Comparison of ENCODE assay signal across 17 cellular contexts in the genomic region with DNA sequence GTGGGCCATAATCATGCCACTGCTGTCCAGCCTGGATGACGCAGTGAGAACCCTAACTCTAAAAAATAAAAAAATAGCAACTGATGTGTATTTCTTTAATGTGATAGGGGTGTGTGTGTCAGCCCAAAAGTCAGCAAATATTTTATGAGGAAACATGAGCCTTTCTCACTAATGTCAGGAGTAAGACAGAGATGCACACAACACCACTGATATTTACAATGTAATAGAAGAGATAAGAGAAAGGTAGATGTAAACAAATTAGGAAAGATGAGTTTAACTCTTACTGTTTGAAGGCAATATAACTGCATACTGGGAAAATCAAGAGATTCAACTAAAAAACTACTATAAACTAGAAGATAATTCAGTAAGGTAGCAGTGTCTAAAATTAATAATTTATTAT.
DNase-seq lines count a peak whose midpoint lies in the region; ATAC-seq and TF ChIP-seq lines count a peak whose summit lies in the region.
"Had no signal": no experiment of that assay in that cellular context is flagged by ENCODE, and none has a peak within 500 bp of the region (broad histone marks: within the 10 kb centered on the region; RNA-seq: fewer than 3 reads in every experiment).

No MANE protein-coding gene starts in this region.

- no peak overlapping the region for H3K27ac ChIP-seq in HEK293 (ENCODE audit: extremely low read depth, low read depth, low read length)
- H3K27ac ChIP-seq in VCaP, result peak overlapping the region; percentile 98
- H3K27ac ChIP-seq in prostate gland, result peak overlapping the region; percentile 69 to 78
- H3K27ac ChIP-seq: BLaER1 had no signal

- DNase-seq in prostate gland (ENCODE audit: low spot score) (no peak), left colon (no peak)
- DNase-seq: 8988T; ACHN; BE2C; C1 segment of cervical spinal cord; Caco-2; Calu3; CD4-positive, alpha-beta T cell; CD8-positive, alpha-beta T cell; DMS79 treated with DMSO at 0.1 percent for 48 hours; GF-D8 had no signal

- CTCF ChIA-PET in HEK293 (lab: Yijun Ruan, JAX), result interaction anchor here (1.5 kb wide), 1 partner anchor 22 kb away, joined by 3 read pairs; no protein-coding TSS in a partner anchor

- H3K4me1 ChIP-seq in HEK293 (ENCODE audit: control insufficient read depth, insufficient read depth, low read length) (peaks cover 11% of the 10 kb centered on the region; the same call in 1 of the 2 replicates), prostate gland (replicated peaks) (peaks cover 6% of the 10 kb centered on the region)
- H3K4me1 ChIP-seq: BLaER1 had no signal

- no peaks in the 10 kb centered on the region for H3K27me3 ChIP-seq in prostate gland (replicated peaks; ENCODE audit: insufficient read depth)
- H3K27me3 ChIP-seq: BE2C, BLaER1 had no signal

- no peaks in the 10 kb centered on the region for H3K36me3 ChIP-seq in HEK293 (ENCODE audit: control insufficient read depth in 2 of 2, insufficient read depth in 1 of 2, low read length in 2 of 2)
- H3K36me3 ChIP-seq in prostate gland, result no peaks in the 10 kb centered on the region
- H3K36me3 ChIP-seq: BE2C, BLaER1 had no signal

- POLR2A ChIA-PET in HEK293 (lab: Yijun Ruan, JAX), result no interaction called here

- no peak for TF ChIP-seq CTCF in HEK293 (tag by site-specific recombination; IDR thresholded peaks at IDR 0.05)
- TF ChIP-seq CTCF in VCaP (conservative IDR thresholded peaks at IDR 0.05), result no peak
- TF ChIP-seq CTCF in prostate gland (IDR thresholded peaks at IDR 0.05), result no peak

- no peaks in the 10 kb centered on the region for H3K9me3 ChIP-seq in HEK293 (ENCODE audit: control insufficient read depth, insufficient read depth, low read depth, low read length)
- H3K9me3 ChIP-seq in prostate gland, result no peaks in the 10 kb centered on the region
- H3K9me3 ChIP-seq: BE2C, BLaER1, Caco-2 had no signal

- ATAC-seq in left colon (no peak), GM18909 (IDR thresholded peaks at IDR 0.05; ENCODE audit: poor library complexity, unreplicated experiment) (no peak), GM19463 (IDR thresholded peaks at IDR 0.05; ENCODE audit: unreplicated experiment) (no peak)
- ATAC-seq: CD8-positive, alpha-beta T cell had no signal

- no peak overlapping the region for H3K4me3 ChIP-seq in HEK293 (ENCODE audit: low read depth, low read length)
- H3K4me3 ChIP-seq in prostate gland, result no peak overlapping the region
- H3K4me3 ChIP-seq: BLaER1 had no signal

- WGBS in prostate gland, result 57% methylated on average over 1 of the region's 1 CpG

- no peak for TF ChIP-seq POLR2A in prostate gland (IDR thresholded peaks at IDR 0.05)

- intact Hi-C loops in prostate gland (cut with DNase I), result no loop called here
- intact Hi-C loops in left colon (cut with DNase I, micrococcal nuclease), result no loop called here

TF ChIP-seq in HEK293, 187 proteins besides CTCF, POLR2A, EP300 and RAD21:
- TF ChIP-seq KLF8 (tag by site-specific recombination; IDR thresholded peaks at IDR 0.05), result 0 out of 2 replicates have a peak, but pooled peaks have one; percentile 19
- TF ChIP-seq ZXDB (tag by site-specific recombination; IDR thresholded peaks at IDR 0.05), result 0 out of 2 replicates have a peak, but pooled peaks have one; percentile 18
- TF ChIP-seq, protein P1, sequence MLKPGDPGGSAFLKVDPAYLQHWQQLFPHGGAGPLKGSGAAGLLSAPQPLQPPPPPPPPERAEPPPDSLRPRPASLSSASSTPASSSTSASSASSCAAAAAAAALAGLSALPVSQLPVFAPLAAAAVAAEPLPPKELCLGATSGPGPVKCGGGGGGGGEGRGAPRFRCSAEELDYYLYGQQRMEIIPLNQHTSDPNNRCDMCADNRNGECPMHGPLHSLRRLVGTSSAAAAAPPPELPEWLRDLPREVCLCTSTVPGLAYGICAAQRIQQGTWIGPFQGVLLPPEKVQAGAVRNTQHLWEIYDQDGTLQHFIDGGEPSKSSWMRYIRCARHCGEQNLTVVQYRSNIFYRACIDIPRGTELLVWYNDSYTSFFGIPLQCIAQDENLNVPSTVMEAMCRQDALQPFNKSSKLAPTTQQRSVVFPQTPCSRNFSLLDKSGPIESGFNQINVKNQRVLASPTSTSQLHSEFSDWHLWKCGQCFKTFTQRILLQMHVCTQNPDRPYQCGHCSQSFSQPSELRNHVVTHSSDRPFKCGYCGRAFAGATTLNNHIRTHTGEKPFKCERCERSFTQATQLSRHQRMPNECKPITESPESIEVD (tag by site-specific recombination; IDR thresholded peaks at IDR 0.05), result peak; percentile 64
- TF ChIP-seq, protein P2, sequence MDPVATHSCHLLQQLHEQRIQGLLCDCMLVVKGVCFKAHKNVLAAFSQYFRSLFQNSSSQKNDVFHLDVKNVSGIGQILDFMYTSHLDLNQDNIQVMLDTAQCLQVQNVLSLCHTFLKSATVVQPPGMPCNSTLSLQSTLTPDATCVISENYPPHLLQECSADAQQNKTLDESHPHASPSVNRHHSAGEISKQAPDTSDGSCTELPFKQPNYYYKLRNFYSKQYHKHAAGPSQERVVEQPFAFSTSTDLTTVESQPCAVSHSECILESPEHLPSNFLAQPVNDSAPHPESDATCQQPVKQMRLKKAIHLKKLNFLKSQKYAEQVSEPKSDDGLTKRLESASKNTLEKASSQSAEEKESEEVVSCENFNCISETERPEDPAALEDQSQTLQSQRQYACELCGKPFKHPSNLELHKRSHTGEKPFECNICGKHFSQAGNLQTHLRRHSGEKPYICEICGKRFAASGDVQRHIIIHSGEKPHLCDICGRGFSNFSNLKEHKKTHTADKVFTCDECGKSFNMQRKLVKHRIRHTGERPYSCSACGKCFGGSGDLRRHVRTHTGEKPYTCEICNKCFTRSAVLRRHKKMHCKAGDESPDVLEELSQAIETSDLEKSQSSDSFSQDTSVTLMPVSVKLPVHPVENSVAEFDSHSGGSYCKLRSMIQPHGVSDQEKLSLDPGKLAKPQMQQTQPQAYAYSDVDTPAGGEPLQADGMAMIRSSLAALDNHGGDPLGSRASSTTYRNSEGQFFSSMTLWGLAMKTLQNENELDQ (tag by site-specific recombination; IDR thresholded peaks at IDR 0.05; ENCODE audit: low read depth), result no peak
